ENCODE assay signal across 17 cellular contexts in genomic region chr6:131101911-131102680, GRCh38. TPM values are rescaled to one million over a fixed set of nuclear protein-coding genes. Genes with fewer than 3 reads are reported as not detected.
DNase-seq lines count a peak whose midpoint lies in the region; FAIRE-seq and TF ChIP-seq lines count a peak whose summit lies in the region.
"Had no signal": no experiment of that assay in that cellular context is flagged by ENCODE, and none has a peak within 500 bp of the region (broad histone marks: within the 10 kb centered on the region; RNA-seq: fewer than 3 reads in every experiment).

No MANE protein-coding gene starts in this region.

- H3K9me3 ChIP-seq in osteoblast (ENCODE audit: low read depth, low read length) (no peaks in the 10 kb centered on the region), vagina (no peaks in the 10 kb centered on the region)
- H3K9me3 ChIP-seq: left lung, pancreas, thoracic aorta had no signal

- H2AFZ ChIP-seq in osteoblast (ENCODE audit: low read length), result no peak overlapping the region

- peak; percentile 72 for FAIRE-seq in D721Med (lab: Jason Lieb, UNC)
- FAIRE-seq: endometrium, pancreas had no signal

- no peak for TF ChIP-seq POLR2A in vagina (IDR thresholded peaks at IDR 0.05)

- intact Hi-C loops in vagina (cut with DNase I), result no loop called here

- in situ Hi-C loops in brain microvascular endothelial cell (cut with HindIII; ENCODE audit: low pct_ligation_motif_present, low sequenced_read_pairs), result no loop called here

- no peak overlapping the region for H3K4me3 ChIP-seq in brain microvascular endothelial cell (ENCODE audit: low read depth, low read length)
- H3K4me3 ChIP-seq in osteoblast (ENCODE audit: insufficient read depth, low read length), result no peak overlapping the region
- H3K4me3 ChIP-seq in vagina, result no peak overlapping the region
- H3K4me3 ChIP-seq: left lung, pancreas, thoracic aorta had no signal

- H3K27ac ChIP-seq in brain microvascular endothelial cell, result peak overlapping the region; percentile 64
- peak overlapping the region; percentile 21 for H3K27ac ChIP-seq in osteoblast (ENCODE audit: low read depth, low read length)
- no peak overlapping the region for H3K27ac ChIP-seq in vagina
- H3K27ac ChIP-seq: left lung, pancreas, thoracic aorta had no signal

- DNase-seq in D721Med (ENCODE audit: insufficient read length, low spot score) (no peak), NCI-H226 (peak; percentile 66), brain microvascular endothelial cell (no peak), osteoblast (ENCODE audit: insufficient read length, low spot score, missing footprints) (no peak), vagina (ENCODE audit: extremely low spot score in 2 of 2) (no peak), NCI-H1092 (lab: John Stamatoyannopoulos, UW) (no peak)
- no peak for DNase-seq in activated T-cell treated with anti-CD3 and anti-CD28 coated beads, Interleukin-2, amount 50 U/mL, for 48 hours
- DNase-seq in activated CD4-positive, alpha-beta T cell treated with anti-CD3 and anti-CD28 coated beads, Interleukin-2, amount 50 U/mL, for 48 hours, result no peak
- DNase-seq: AML-193; H9; left lung; NCI-H1694; NK-92 treated with Interleukin-12 subunit alpha and Interleukin-12 subunit beta, amount 100 ng/mL, for 24 hours; pancreas; SIG-M5 had no signal

- TF ChIP-seq CTCF in D721Med (IDR thresholded peaks at IDR 0.05; ENCODE audit: insufficient read depth, missing control alignments), result no peak
- no peak for TF ChIP-seq CTCF in brain microvascular endothelial cell (IDR thresholded peaks at IDR 0.05; ENCODE audit: low read depth, low read length, missing control alignments)
- TF ChIP-seq CTCF in osteoblast (IDR thresholded peaks at IDR 0.05; ENCODE audit: extremely low read depth, low read depth, low read length), result no peak
- TF ChIP-seq CTCF in vagina (IDR thresholded peaks at IDR 0.05), result no peak

- H3K27me3 ChIP-seq in brain microvascular endothelial cell (replicated peaks) (no peaks in the 10 kb centered on the region), osteoblast (ENCODE audit: insufficient read depth, low read length) (no peaks in the 10 kb centered on the region), vagina (no peaks in the 10 kb centered on the region)
- H3K27me3 ChIP-seq: left lung, pancreas had no signal

- H3K4me1 ChIP-seq in osteoblast (ENCODE audit: insufficient read depth, low read length), result peaks cover 17% of the 10 kb centered on the region
- H3K4me1 ChIP-seq in vagina, result no peaks in the 10 kb centered on the region
- H3K4me1 ChIP-seq: left lung, pancreas had no signal

- no peaks in the 10 kb centered on the region for H3K79me2 ChIP-seq in osteoblast (ENCODE audit: insufficient read depth, low read length)

- H3K4me2 ChIP-seq in osteoblast (ENCODE audit: insufficient read depth, low read length), result peak overlapping the region; percentile 52

- H4K20me1 ChIP-seq in osteoblast (ENCODE audit: insufficient read depth, low read length), result no peaks in the 10 kb centered on the region

- H3K36me3 ChIP-seq in brain microvascular endothelial cell (replicated peaks) (no peaks in the 10 kb centered on the region), osteoblast (ENCODE audit: insufficient read depth, low read length) (no peaks in the 10 kb centered on the region), vagina (no peaks in the 10 kb centered on the region)
- H3K36me3 ChIP-seq: left lung, pancreas, thoracic aorta had no signal

RNA-seq across cellular contexts. Expression of gene AKAP7, which starts 33.2 kb away (rescaled TPM):
- total RNA-seq in osteoblast (4.0 and 6.8 TPM in 2 replicates), vagina (6.4 TPM)

RNA-seq across cellular contexts. Expression of gene EPB41L2, which starts 39.1 kb away (rescaled TPM):
- total RNA-seq in osteoblast (46.9 and 47.4 TPM in 2 replicates), vagina (96.7 TPM)
